In the genomic region with DNA sequence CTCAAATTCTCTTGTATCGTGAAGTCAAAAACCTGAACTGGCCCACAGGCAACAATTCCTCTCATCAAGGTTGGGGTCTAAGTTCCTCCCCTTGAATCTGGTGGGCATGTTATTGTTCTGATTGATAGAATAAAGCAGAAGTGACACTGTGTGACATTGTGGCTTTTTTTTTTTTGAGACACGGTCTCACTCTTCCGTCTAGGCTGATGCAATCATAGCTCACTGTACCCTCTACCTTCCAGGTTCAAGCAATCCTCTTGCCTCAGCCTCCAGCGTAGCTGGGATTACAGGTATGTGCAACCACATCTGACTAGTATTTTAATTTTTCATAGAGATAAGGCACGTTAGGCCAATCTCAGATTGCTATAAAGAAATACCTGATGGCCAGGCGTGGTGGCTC, we compare ENCODE assay signal across 1 cellular context.
TF ChIP-seq lines count a peak whose summit lies in the region.

No MANE protein-coding gene starts in this region.

TF ChIP-seq in HepG2, 621 proteins besides CTCF, POLR2A, EP300 and RAD21:
- TF ChIP-seq CEBPG (CRISPR knock-in tag; IDR thresholded peaks at IDR 0.05) = peak; percentile 51; the same call in 1 of the 2 replicates
- TF ChIP-seq CSRNP2 (CRISPR knock-in tag; conservative IDR thresholded peaks at IDR 0.05; ENCODE audit: low read depth) = no peak
- TF ChIP-seq ZNF839 (CRISPR knock-in tag; IDR thresholded peaks at IDR 0.05; ENCODE audit: borderline replicate concordance) = no peak
- no peak for TF ChIP-seq ZNF496 (CRISPR knock-in tag; IDR thresholded peaks at IDR 0.05; ENCODE audit: insufficient replicate concordance)
- TF ChIP-seq GTF3A (CRISPR knock-in tag; conservative IDR thresholded peaks at IDR 0.05) = no peak
- TF ChIP-seq, protein P1, sequence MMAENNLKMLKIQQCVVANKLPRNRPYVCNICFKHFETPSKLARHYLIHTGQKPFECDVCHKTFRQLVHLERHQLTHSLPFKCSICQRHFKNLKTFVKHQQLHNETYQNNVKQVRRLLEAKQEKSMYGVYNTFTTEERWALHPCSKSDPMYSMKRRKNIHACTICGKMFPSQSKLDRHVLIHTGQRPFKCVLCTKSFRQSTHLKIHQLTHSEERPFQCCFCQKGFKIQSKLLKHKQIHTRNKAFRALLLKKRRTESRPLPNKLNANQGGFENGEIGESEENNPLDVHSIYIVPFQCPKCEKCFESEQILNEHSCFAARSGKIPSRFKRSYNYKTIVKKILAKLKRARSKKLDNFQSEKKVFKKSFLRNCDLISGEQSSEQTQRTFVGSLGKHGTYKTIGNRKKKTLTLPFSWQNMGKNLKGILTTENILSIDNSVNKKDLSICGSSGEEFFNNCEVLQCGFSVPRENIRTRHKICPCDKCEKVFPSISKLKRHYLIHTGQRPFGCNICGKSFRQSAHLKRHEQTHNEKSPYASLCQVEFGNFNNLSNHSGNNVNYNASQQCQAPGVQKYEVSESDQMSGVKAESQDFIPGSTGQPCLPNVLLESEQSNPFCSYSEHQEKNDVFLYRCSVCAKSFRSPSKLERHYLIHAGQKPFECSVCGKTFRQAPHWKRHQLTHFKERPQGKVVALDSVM (CRISPR knock-in tag; IDR thresholded peaks at IDR 0.05) = peak; percentile 73
- TF ChIP-seq CEBPB (IDR thresholded peaks at IDR 0.05; ENCODE audit: borderline replicate concordance, low read depth, low read length) = no peak
- TF ChIP-seq ZBTB4 (CRISPR knock-in tag; IDR thresholded peaks at IDR 0.05; ENCODE audit: borderline replicate concordance) = no peak
- TF ChIP-seq, protein P2, sequence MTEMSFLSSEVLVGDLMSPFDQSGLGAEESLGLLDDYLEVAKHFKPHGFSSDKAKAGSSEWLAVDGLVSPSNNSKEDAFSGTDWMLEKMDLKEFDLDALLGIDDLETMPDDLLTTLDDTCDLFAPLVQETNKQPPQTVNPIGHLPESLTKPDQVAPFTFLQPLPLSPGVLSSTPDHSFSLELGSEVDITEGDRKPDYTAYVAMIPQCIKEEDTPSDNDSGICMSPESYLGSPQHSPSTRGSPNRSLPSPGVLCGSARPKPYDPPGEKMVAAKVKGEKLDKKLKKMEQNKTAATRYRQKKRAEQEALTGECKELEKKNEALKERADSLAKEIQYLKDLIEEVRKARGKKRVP (CRISPR knock-in tag; IDR thresholded peaks at IDR 0.05) = peak in 1 of 2 experiments; percentile 74; a peak in 2 of 4 replicates
- no peak for TF ChIP-seq BRD4 (CRISPR knock-in tag; IDR thresholded peaks at IDR 0.05)
